17 cellular contexts compared by ENCODE assay signal in the genomic region with DNA sequence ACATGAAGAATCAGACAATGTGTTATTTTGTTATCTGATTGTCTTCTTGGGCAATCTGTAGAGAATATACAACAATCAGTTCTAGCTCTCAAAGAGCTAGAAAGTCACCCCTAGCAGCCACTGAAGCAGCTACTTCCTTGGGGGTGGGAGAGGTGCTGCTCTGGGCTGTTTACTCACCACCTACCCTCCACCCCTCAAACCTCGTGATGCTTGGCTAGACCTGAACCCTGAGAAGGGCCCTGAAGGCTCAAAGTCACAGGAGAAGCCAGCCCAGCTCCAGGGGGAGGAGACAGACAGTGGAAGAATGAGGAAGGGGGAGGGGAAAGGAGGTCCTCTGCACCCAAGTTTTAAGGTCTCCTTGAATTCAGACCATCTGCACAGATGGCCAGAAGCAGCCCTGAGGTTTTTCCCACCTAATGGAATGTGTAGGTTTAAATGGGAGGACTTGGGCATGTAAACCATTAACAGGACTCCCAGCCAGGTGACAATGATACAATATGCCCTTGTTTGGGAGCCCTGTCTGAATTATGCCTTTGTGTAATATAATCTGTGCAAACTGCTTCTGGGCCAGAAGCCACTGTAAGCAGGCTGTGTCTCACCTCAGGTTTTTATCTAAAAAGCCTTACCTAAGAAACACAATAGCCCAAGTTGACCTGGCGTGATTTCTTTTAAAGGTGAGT.
DNase-seq lines count a peak whose midpoint lies in the region; ATAC-seq and TF ChIP-seq lines count a peak whose summit lies in the region.
"Had no signal": no experiment of that assay in that cellular context is flagged by ENCODE, and none has a peak within 500 bp of the region (broad histone marks: within the 10 kb centered on the region; RNA-seq: fewer than 3 reads in every experiment).

No MANE protein-coding gene starts in this region.

- peaks cover 6% of the 10 kb centered on the region for H3K4me1 ChIP-seq in mammary epithelial cell (ENCODE audit: insufficient read depth, low read length)
- H3K4me1 ChIP-seq in mucosa of rectum (ENCODE audit: control insufficient read depth in 2 of 2, insufficient read depth in 2 of 2, low read length in 2 of 2): peaks cover 9 to 19% of the 10 kb centered on the region in 2 donors
- H3K4me1 ChIP-seq: psoas muscle had no signal

- H4K20me1 ChIP-seq in mammary epithelial cell (ENCODE audit: insufficient read depth, low read length): no peaks in the 10 kb centered on the region

- H3K9ac ChIP-seq in mammary epithelial cell (ENCODE audit: insufficient read depth, low read length) (no peak overlapping the region), mucosa of rectum (ENCODE audit: low read depth in 1 of 2, low read length in 2 of 2) (peak overlapping the region in 1 of 2 donors; percentile 16)

- H3K9me3 ChIP-seq in mammary epithelial cell (replicated peaks; ENCODE audit: insufficient read depth, low read length) (peaks cover 4% of the 10 kb centered on the region), mucosa of rectum (ENCODE audit: control insufficient read depth in 2 of 2, low read length in 2 of 2) (no peaks in the 10 kb centered on the region)
- H3K9me3 ChIP-seq: psoas muscle had no signal

- H3K4me2 ChIP-seq in mammary epithelial cell (ENCODE audit: insufficient read depth, low read depth, low read length): no peak overlapping the region

- intact Hi-C loops in mammary epithelial cell (cut with micrococcal nuclease): no loop called here

- H3K27ac ChIP-seq in mammary epithelial cell (ENCODE audit: insufficient read depth, low read depth, low read length): no peak overlapping the region
- peak overlapping the region; percentile 80 to 82 for H3K27ac ChIP-seq in mucosa of rectum (ENCODE audit: low read depth in 2 of 2, low read length in 2 of 2)
- H3K27ac ChIP-seq: heart left ventricle, psoas muscle had no signal

- H2AFZ ChIP-seq in mammary epithelial cell (ENCODE audit: low read depth, low read length): peak overlapping the region; percentile 47

- in situ Hi-C loops in mammary epithelial cell (cut with MboI; ENCODE audit: low sequenced_read_pairs in 2 of 2): no loop called here

- H3K36me3 ChIP-seq in mammary epithelial cell (ENCODE audit: insufficient read depth, low read length) (no peaks in the 10 kb centered on the region), mucosa of rectum (ENCODE audit: control insufficient read depth in 2 of 2, insufficient read depth in 2 of 2, low read length in 2 of 2) (no peaks in the 10 kb centered on the region)
- H3K36me3 ChIP-seq: heart left ventricle had no signal

- dilution Hi-C loops in mammary epithelial cell (cut with HindIII; ENCODE audit: low sequenced_read_pairs): no loop called here

- DNase-seq in COLO668 (lab: John Stamatoyannopoulos, UW; ENCODE audit: unreplicated experiment) (peak; percentile 39), HuH-7 (ENCODE audit: low spot score) (peak; percentile 22), mammary epithelial cell (no peak), SKM-1 (lab: John Stamatoyannopoulos, UW; ENCODE audit: unreplicated experiment) (no peak)
- DNase-seq: activated CD4-positive, alpha-beta T cell treated with anti-CD3 and anti-CD28 coated beads for 48 hours; activated naive CD4-positive, alpha-beta T cell treated with anti-CD3 and anti-CD28 coated beads, Interleukin-2, amount 50 U/mL, for 16 hours; activated T-cell treated with anti-CD3 and anti-CD28 coated beads for 4 hours; AML-193; heart left ventricle; HFFc6; NCI-H187; psoas muscle; T-helper 9 cell had no signal

- no peak overlapping the region for H3K4me3 ChIP-seq in mammary epithelial cell (replicated peaks in 1 of 3; ENCODE audit: insufficient read depth in 1 of 3, low read depth in 2 of 3, low read length in 3 of 3)
- peak overlapping the region in 1 of 2 donors; percentile 35 for H3K4me3 ChIP-seq in mucosa of rectum (ENCODE audit: low read length in 2 of 2)
- H3K4me3 ChIP-seq: heart left ventricle, psoas muscle had no signal

- CTCF ChIA-PET in mammary epithelial cell (lab: Charles Lee; ENCODE audit: low non-redundant PET): no interaction called here

- 36% methylated on average over 2 of the region's 2 CpGs for WGBS in mammary epithelial cell (ENCODE audit: low coverage, missing lambda C conversion rate)

- ATAC-seq in GM21360 (IDR thresholded peaks at IDR 0.05; ENCODE audit: unreplicated experiment): no peak
- ATAC-seq in HG03139 (IDR thresholded peaks at IDR 0.05; ENCODE audit: unreplicated experiment): no peak
- ATAC-seq in HG03097 (IDR thresholded peaks at IDR 0.05; ENCODE audit: low FRiP score, unreplicated experiment): no peak
- ATAC-seq: heart left ventricle, psoas muscle had no signal

- H3K27me3 ChIP-seq in mammary epithelial cell (ENCODE audit: insufficient read depth, low read length) (no peaks in the 10 kb centered on the region), mucosa of rectum (ENCODE audit: control insufficient read depth in 2 of 2, insufficient read depth in 2 of 2, low read length in 2 of 2) (no peaks in the 10 kb centered on the region)
- H3K27me3 ChIP-seq: heart left ventricle had no signal

- BruUV-seq in mammary epithelial cell (replicated peaks; lab: Mats Ljungman, UMichigan): no TSS peak

- H3K79me2 ChIP-seq in mammary epithelial cell (ENCODE audit: insufficient read depth, low read length): no peaks in the 10 kb centered on the region

- TF ChIP-seq CTCF in mammary epithelial cell (conservative IDR thresholded peaks at IDR 0.05 in 1 of 2, IDR thresholded peaks at IDR 0.05 in 1 of 2; ENCODE audit: extremely low read depth in 1 of 2, insufficient read depth in 1 of 2, low read depth in 1 of 2, low read length in 2 of 2): no peak

Comparison
In these comparisons a context has a peak if more than half of its experiments do, and no peak if none do; other contexts are left out.
1. DNase-seq: peak in COLO668 (single experiment) and HuH-7 (single experiment); none in mammary epithelial cell (single experiment) and SKM-1 (single experiment).